ENCODE assay signal across 15 cellular contexts in the genomic region with DNA sequence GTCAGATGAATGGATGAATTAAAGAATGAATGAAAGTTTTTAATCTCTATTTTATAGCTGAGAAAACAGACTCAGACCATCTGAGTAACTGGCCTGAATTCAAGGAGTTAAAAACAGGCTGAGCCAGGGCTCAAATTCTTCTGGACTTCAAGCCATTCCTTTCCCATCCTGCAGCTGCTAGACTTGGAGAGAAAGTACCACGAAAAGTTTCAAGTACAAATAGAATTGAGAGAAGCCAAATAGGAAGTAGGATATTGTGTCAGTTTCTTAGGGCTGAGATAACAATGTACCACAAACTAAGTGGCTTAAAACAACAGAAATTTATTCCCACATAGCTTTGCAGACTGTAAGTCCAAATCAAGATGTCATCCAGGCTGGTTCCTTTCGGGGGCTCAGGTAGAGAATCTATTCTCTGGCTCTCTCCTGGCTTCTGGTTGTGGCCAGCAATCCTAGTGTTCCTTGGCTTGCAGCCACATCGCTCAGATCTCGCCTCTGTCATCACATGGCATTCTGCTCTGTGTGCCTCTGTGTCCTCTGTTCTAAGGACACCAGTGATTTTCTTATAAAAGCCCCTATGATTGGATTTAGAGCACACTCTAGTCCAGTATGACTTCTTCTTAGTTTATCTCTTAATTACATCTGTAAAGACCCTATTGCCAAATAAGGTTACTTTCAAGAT. TPM values are rescaled to one million over a fixed set of nuclear protein-coding genes. Genes with fewer than 3 reads are reported as not detected.
DNase-seq lines count a peak whose midpoint lies in the region; ATAC-seq, FAIRE-seq and TF ChIP-seq lines count a peak whose summit lies in the region.
"Had no signal": no experiment of that assay in that cellular context is flagged by ENCODE, and none has a peak within 500 bp of the region (broad histone marks: within the 10 kb centered on the region; RNA-seq: fewer than 3 reads in every experiment).

No MANE protein-coding gene starts in this region.

- H3K4me2 ChIP-seq in K562 (ENCODE audit: insufficient read depth, low read length) = no peak overlapping the region

- H3K27ac ChIP-seq in K562 (ENCODE audit: extremely low read depth, low read depth, low read length) = no peak overlapping the region; the same call in 2 of the 3 replicates
- H3K27ac ChIP-seq in stomach = peak overlapping the region in 3 of 5 donors; percentile 10 to 48 (median 43)

- H3K4me1 ChIP-seq in K562 (replicated peaks in 1 of 2; ENCODE audit: control insufficient read depth in 2 of 2, insufficient read depth in 2 of 2, low read length in 2 of 2) = peaks cover 0 to 24% of the 10 kb centered on the region in 2 experiments; a peak in 2 of 5 replicates
- peaks cover 0 to 50% (median 21%) of the 10 kb centered on the region in 4 donors for H3K4me1 ChIP-seq in stomach

- no peak overlapping the region for H3K4me3 ChIP-seq in K562
- no peak overlapping the region for H3K4me3 ChIP-seq in stomach

- TF ChIP-seq RAD21 in K562 (CRISPR knock-in tag; conservative IDR thresholded peaks at IDR 0.05 in 1 of 2, IDR thresholded peaks at IDR 0.05 in 1 of 2) = no peak

- DNase-seq in NCI-H82 (lab: John Stamatoyannopoulos, UW) (peak; percentile 11), NCI-H82 treated with DMSO at 0.1 percent for 48 hours (lab: John Stamatoyannopoulos, UW; ENCODE audit: unreplicated experiment) (no peak), K562 (ENCODE audit: extremely low read depth in 1 of 4, low spot score in 3 of 4) (peak in 1 of 4 experiments; percentile 51), left cardiac atrium (peak; percentile 61), stomach (peak; percentile 27)
- no peak for DNase-seq in activated naive CD4-positive, alpha-beta T cell treated with anti-CD3 and anti-CD28 coated beads, Interleukin-2, amount 50 U/mL, for 16 hours
- DNase-seq: activated CD4-positive, alpha-beta memory T cell treated with anti-CD3 and anti-CD28 coated beads for 36 hours; NCI-H1417; nephron progenitor cell; RPMI8226; small intestine; T1000 had no signal

- peak overlapping the region; percentile 71 for H2AFZ ChIP-seq in K562 (ENCODE audit: low read depth, low read length)

- POLR2A ChIA-PET in K562 (lab: Yijun Ruan, JAX) = no interaction called here

- no peak for FAIRE-seq in K562 (lab: Jason Lieb, UNC)
- FAIRE-seq: GM18507, small intestine had no signal

- 7% methylated on average over 4 of the region's 4 CpGs for WGBS in K562 (ENCODE audit: insufficient coverage, low coverage, missing lambda C conversion rate)
- 27 to 48% (median 39%) methylated on average over 4 of the region's 4 CpGs for WGBS in stomach, 5 donors

- TF ChIP-seq POLR2A in K562 (conservative IDR thresholded peaks at IDR 0.05) = no peak
- no peak for TF ChIP-seq POLR2A in stomach (IDR thresholded peaks at IDR 0.05)

- H3K36me3 ChIP-seq in K562 (ENCODE audit: control insufficient read depth, insufficient read depth, low read length) = no peaks in the 10 kb centered on the region; the same call in 2 of the 3 replicates
- no peaks in the 10 kb centered on the region for H3K36me3 ChIP-seq in stomach

- H3K27me3 ChIP-seq in K562 (ENCODE audit: control insufficient read depth in 2 of 2, insufficient read depth in 2 of 2, low read length in 2 of 2) (no peaks in the 10 kb centered on the region), stomach (no peaks in the 10 kb centered on the region)

- no peaks in the 10 kb centered on the region for H3K9me1 ChIP-seq in K562 (ENCODE audit: control insufficient read depth, insufficient read depth, low read length)

- TF ChIP-seq CTCF in K562 (IDR thresholded peaks at IDR 0.05 in 2 of 3, conservative IDR thresholded peaks at IDR 0.05 in 1 of 3; ENCODE audit: insufficient read depth in 2 of 3, low read depth in 1 of 3, low read length in 3 of 3) (no peak), stomach (IDR thresholded peaks at IDR 0.05) (no peak)

- H3K79me2 ChIP-seq in K562 (ENCODE audit: control insufficient read depth, insufficient read depth, low read length) = no peaks in the 10 kb centered on the region

- intact Hi-C loops in K562 (cut with micrococcal nuclease) = no loop called here
- intact Hi-C loops in left cardiac atrium (cut with DNase I) = no loop called here
- intact Hi-C loops in stomach (cut with DNase I; ENCODE audit: low total_unique reads) = no loop called here

- in situ Hi-C loops in K562 (cut with MboI) = no loop called here

- CTCF ChIA-PET in K562 (lab: Yijun Ruan, JAX; ENCODE audit: low intra/inter-chr PET ratio) = no interaction called here

- BruUV-seq in K562 (replicated peaks; lab: Mats Ljungman, UMichigan) = no TSS peak

- ATAC-seq in K562 = peak; percentile 59
- peak; percentile 69 to 73 for ATAC-seq in left cardiac atrium
- ATAC-seq in HG03460 (IDR thresholded peaks at IDR 0.05; ENCODE audit: unreplicated experiment) = no peak
- no peak for ATAC-seq in HG03432 (IDR thresholded peaks at IDR 0.05; ENCODE audit: unreplicated experiment)

- no peak overlapping the region for H3K9ac ChIP-seq in K562 (ENCODE audit: insufficient read depth in 1 of 2, low read depth in 2 of 2, low read length in 2 of 2)

- H4K20me1 ChIP-seq in K562 (replicated peaks; ENCODE audit: control insufficient read depth, insufficient read depth, low read length) = no peaks in the 10 kb centered on the region

- H3K9me3 ChIP-seq in K562 (replicated peaks; ENCODE audit: control insufficient read depth, insufficient read depth, low read depth, low read length) = no peaks in the 10 kb centered on the region
- H3K9me3 ChIP-seq in stomach = no peaks in the 10 kb centered on the region

- no peak for TF ChIP-seq EP300 in K562 (IDR thresholded peaks at IDR 0.05; ENCODE audit: low read length)
- TF ChIP-seq EP300 in stomach (IDR thresholded peaks at IDR 0.05) = no peak

TF ChIP-seq in K562, 482 proteins besides CTCF, POLR2A, EP300 and RAD21 (continues in another document):
- TF ChIP-seq NFIC (IDR thresholded peaks at IDR 0.05) (peak; percentile 77), TAF1 (IDR thresholded peaks at IDR 0.05; ENCODE audit: control insufficient read depth, extremely low read depth, insufficient read depth, low read length, severe bottlenecking) (no peak), ZNF830 (CRISPR knock-in tag; IDR thresholded peaks at IDR 0.05) (no peak), SRF (CRISPR knock-in tag; IDR thresholded peaks at IDR 0.05) (peak in 1 of 2 experiments; percentile 58; a peak in 1 of 4 replicates), ZEB2 (IDR thresholded peaks at IDR 0.05) (no peak), FOXM1 (IDR thresholded peaks at IDR 0.05; ENCODE audit: low read depth) (no peak), FOXM1 (CRISPR knock-in tag; IDR thresholded peaks at IDR 0.05; ENCODE audit: low read depth) (no peak), POLR2H (tag; IDR thresholded peaks at IDR 0.05; ENCODE audit: low read depth) (no peak), MEIS2 (IDR thresholded peaks at IDR 0.05; ENCODE audit: partially characterized antibody) (peak; percentile 69)
- TF ChIP-seq, protein P1, sequence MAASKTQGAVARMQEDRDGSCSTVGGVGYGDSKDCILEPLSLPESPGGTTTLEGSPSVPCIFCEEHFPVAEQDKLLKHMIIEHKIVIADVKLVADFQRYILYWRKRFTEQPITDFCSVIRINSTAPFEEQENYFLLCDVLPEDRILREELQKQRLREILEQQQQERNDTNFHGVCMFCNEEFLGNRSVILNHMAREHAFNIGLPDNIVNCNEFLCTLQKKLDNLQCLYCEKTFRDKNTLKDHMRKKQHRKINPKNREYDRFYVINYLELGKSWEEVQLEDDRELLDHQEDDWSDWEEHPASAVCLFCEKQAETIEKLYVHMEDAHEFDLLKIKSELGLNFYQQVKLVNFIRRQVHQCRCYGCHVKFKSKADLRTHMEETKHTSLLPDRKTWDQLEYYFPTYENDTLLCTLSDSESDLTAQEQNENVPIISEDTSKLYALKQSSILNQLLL (CRISPR knock-in tag; IDR thresholded peaks at IDR 0.05; ENCODE audit: borderline replicate concordance) = no peak

RNA-seq across cellular contexts. Expression of a gene that starts 25.6 kb away (rescaled TPM):
- 19.0 and 64.7 TPM in 2 replicates for total RNA-seq in K562 (2011; cell fraction: chromatin; rRNA removed; ENCODE audit: low replicate concordance)
- 22.7 and 26.3 TPM in 2 replicates for total RNA-seq in K562 (2011; cell fraction: nucleolus; rRNA removed)
- 35.1 and 43.4 TPM in 2 replicates for total RNA-seq in K562 (2011; cell fraction: nucleoplasm; rRNA removed)
- total RNA-seq in K562 (2014; rRNA removed) (39.4 and 43.7 TPM in 2 replicates), K562 (2014; rRNA removed; fragmentation: Illumina TruSeq; extraction: Trizol) (31.9 and 36.8 TPM in 2 replicates), K562 (2015; rRNA removed; fragmentation: Illumina TruSeq; extraction: Trizol) (36.0 TPM in 2 replicates), K562 (2021) (27.0 and 29.2 TPM in 2 replicates), left cardiac atrium (10 to 100 TPM; 52.3 to 52.4 TPM), stomach (100 to 1,000 TPM in 1 of 5 donors, 10 to 100 TPM in 4; 23.7 to 102 (median 44.4) TPM)
- polyA plus RNA-seq in K562 (2011; rRNA removed) (9.3 and 12.8 TPM in 2 replicates), K562 (2014; fragmentation: Illumina TruSeq; extraction: Trizol) (32.6 and 37.5 TPM in 2 replicates), K562 (2014; fragmentation: Nextera tagmentation; extraction: Ambion mirVana) (10 to 100 TPM; 11.3 to 12.0 TPM), K562 (2014; rRNA removed) (20.5 and 31.0 TPM in 2 replicates), stomach (10 to 100 TPM in 1 of 3 donors, 1 to 10 TPM in 2; 7.6 to 11.7 (median 9.0) TPM)
- 7.7 and 9.2 TPM in 2 replicates for polyA plus RNA-seq in K562 (2011; cell fraction: cytosol; rRNA removed)
- 16.0 and 16.9 TPM in 2 replicates for polyA plus RNA-seq in K562 (2011; cell fraction: nucleus; rRNA removed)
- 29.7 TPM in 2 replicates for polyA plus RNA-seq in K562 (2012)
- polyA minus RNA-seq in K562 (2011; rRNA and poly(A)+ RNA removed) = 41.7 and 56.2 TPM in 2 replicates
- 17.6 and 25.5 TPM in 2 replicates for polyA minus RNA-seq in K562 (2011; cell fraction: cytosol; rRNA and poly(A)+ RNA removed)
- 21.0 and 36.3 TPM in 2 replicates for polyA minus RNA-seq in K562 (2011; cell fraction: nucleus; rRNA and poly(A)+ RNA removed)

Comparison
In these comparisons a context has a peak if more than half of its experiments do, and no peak if none do; other contexts are left out.
1. DNase-seq: peak in NCI-H82 (single experiment), left cardiac atrium (single experiment) and stomach (single experiment); none in NCI-H82 treated with DMSO at 0.1 percent for 48 hours (single experiment) and activated naive CD4-positive, alpha-beta T cell treated with anti-CD3 and anti-CD28 coated beads, Interleukin-2, amount 50 U/mL, for 16 hours (single experiment).
2. ATAC-seq: peak in K562 (single experiment) and left cardiac atrium (2 of 2); none in HG03460 (single experiment) and HG03432 (single experiment).